In the genomic region with DNA sequence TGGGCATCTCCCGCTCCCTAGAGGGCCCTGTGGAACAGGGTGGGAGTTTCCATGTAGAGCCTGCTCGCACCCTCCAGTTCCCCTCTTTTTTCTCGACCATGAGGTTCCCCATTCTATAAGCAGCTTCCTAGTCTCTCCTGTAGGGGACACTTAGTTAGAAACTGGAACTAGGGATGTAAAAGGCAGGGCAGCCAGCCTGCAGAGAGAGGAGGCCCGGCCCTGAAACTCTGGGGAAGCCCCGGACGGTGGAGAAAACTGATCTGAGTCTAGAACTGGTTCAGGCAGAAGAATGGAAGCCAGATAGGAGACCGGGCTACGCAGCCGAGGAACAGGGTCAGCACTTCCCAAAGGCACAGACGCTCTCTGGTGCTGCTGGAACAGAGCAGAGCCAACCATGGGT, we compare ENCODE assay signal across 26 cellular contexts. TPM values are rescaled to one million over a fixed set of nuclear protein-coding genes. Genes with fewer than 3 reads are reported as not detected.
DNase-seq lines count a peak whose midpoint lies in the region; ATAC-seq, FAIRE-seq and TF ChIP-seq lines count a peak whose summit lies in the region.
"Had no signal": no experiment of that assay in that cellular context is flagged by ENCODE, and none has a peak within 500 bp of the region (broad histone marks: within the 10 kb centered on the region; RNA-seq: fewer than 3 reads in every experiment).

No MANE protein-coding gene starts in this region.

- peaks cover 93% of the 10 kb centered on the region for H3K36me3 Mint-ChIP-seq in CD4-positive, alpha-beta T cell (ENCODE audit: low read depth)

- H3K27me3 Mint-ChIP-seq in CD4-positive, alpha-beta T cell, result no peaks in the 10 kb centered on the region
- H3K27me3 Mint-ChIP-seq: effector memory CD8-positive, alpha-beta T cell had no signal

- POLR2A ChIA-PET in CD4-positive, alpha-beta T cell (lab: Charles Lee), result no interaction called here

- H3K9me3 ChIP-seq in CD4-positive, alpha-beta T cell (ENCODE audit: control insufficient read depth, low read length), result peaks cover 7% of the 10 kb centered on the region
- H3K9me3 ChIP-seq in kidney (ENCODE audit: control insufficient read depth in 1 of 2, low read length in 2 of 2), result peaks cover 3 to 13% of the 10 kb centered on the region in 2 donors
- H3K9me3 ChIP-seq: Caco-2, psoas muscle, suprapubic skin had no signal

- H3K9me3 Mint-ChIP-seq in CD4-positive, alpha-beta T cell, result no peaks in the 10 kb centered on the region
- H3K9me3 Mint-ChIP-seq: effector memory CD8-positive, alpha-beta T cell had no signal

- CTCF ChIA-PET in CD4-positive, alpha-beta T cell (lab: Charles Lee), result interaction anchor here (1.8 kb wide), 1 partner anchor 51 kb away, joined by 5 read pairs; a partner anchor contains a TSS

- H3K27ac ChIP-seq in CD4-positive, alpha-beta T cell (ENCODE audit: low read depth, low read length), result no peak overlapping the region
- H3K27ac ChIP-seq in kidney (ENCODE audit: low read depth in 2 of 2, low read length in 2 of 2), result no peak overlapping the region
- H3K27ac ChIP-seq: heart right ventricle, KMS-11, psoas muscle, suprapubic skin, vagina had no signal

- H3K36me3 ChIP-seq in kidney (ENCODE audit: control insufficient read depth in 1 of 2, insufficient read depth in 2 of 2, low read length in 2 of 2), result no peaks in the 10 kb centered on the region

- DNase-seq in CD4-positive, alpha-beta T cell, result no peak
- DNase-seq in Kasumi-1 (lab: John Stamatoyannopoulos, UW) (peak; percentile 0 to 7), kidney (peak; percentile 39), nucleus accumbens (lab: John Stamatoyannopoulos, UW) (no peak), GF-D8 (lab: John Stamatoyannopoulos, UW) (no peak)
- DNase-seq: activated CD4-positive, CD25-positive, alpha-beta regulatory T cell treated with anti-CD3 and anti-CD28 coated beads, Interleukin-2, amount 50 U/mL, for 72 hours; activated CD8-positive, alpha-beta memory T cell treated with anti-CD3 and anti-CD28 coated beads, Interleukin-2, amount 50 U/mL, for 4 hours; activated gamma-delta T cell; aorta; Caco-2; cerebellar nuclear complex; effector memory CD8-positive, alpha-beta T cell; heart right ventricle; islet precursor cell; NCI-H1417; NCI-H526; psoas muscle; small intestine; stimulated activated CD8-positive, alpha-beta memory T cell treated with anti-CD3 and anti-CD28 coated beads, Interleukin-4, amount 100 ng/mL, for 48 hours had no signal

- H3K9ac ChIP-seq in kidney (ENCODE audit: low read length in 2 of 2), result no peak overlapping the region
- H3K9ac ChIP-seq: KMS-11 had no signal

- H3K4me3 ChIP-seq in kidney (ENCODE audit: low read length in 2 of 2), result no peak overlapping the region
- H3K4me3 ChIP-seq: heart right ventricle, psoas muscle, suprapubic skin, vagina had no signal

- H3K4me1 Mint-ChIP-seq in CD4-positive, alpha-beta T cell (ENCODE audit: low read depth), result no peaks in the 10 kb centered on the region

- no peak for ATAC-seq in CD4-positive, alpha-beta T cell (ENCODE audit: poor library complexity)
- ATAC-seq in GM18502 (IDR thresholded peaks at IDR 0.05; ENCODE audit: poor library complexity, unreplicated experiment) (peak; percentile 54), HG03565 (IDR thresholded peaks at IDR 0.05; ENCODE audit: unreplicated experiment) (no peak)
- ATAC-seq: effector memory CD8-positive, alpha-beta T cell; heart right ventricle; psoas muscle had no signal

- no peak overlapping the region for H3K4me3 Mint-ChIP-seq in CD4-positive, alpha-beta T cell
- H3K4me3 Mint-ChIP-seq: effector memory CD8-positive, alpha-beta T cell had no signal

- H3K27ac Mint-ChIP-seq in CD4-positive, alpha-beta T cell, result peak overlapping the region; percentile 17

- no peak for TF ChIP-seq CTCF in CD4-positive, alpha-beta T cell (IDR thresholded peaks at IDR 0.05)
- no peak for TF ChIP-seq CTCF in kidney (IDR thresholded peaks at IDR 0.05; ENCODE audit: borderline replicate concordance, extremely low read depth, insufficient read depth)

- H3K27me3 ChIP-seq in CD4-positive, alpha-beta T cell (ENCODE audit: control insufficient read depth, insufficient read depth, low read length), result no peaks in the 10 kb centered on the region
- H3K27me3 ChIP-seq: heart right ventricle, suprapubic skin, vagina had no signal

- H3K4me1 ChIP-seq in kidney (ENCODE audit: control insufficient read depth in 1 of 2, insufficient read depth in 1 of 2, low read depth in 1 of 2, low read length in 2 of 2), result peaks cover 0 to 3% of the 10 kb centered on the region in 2 donors
- H3K4me1 ChIP-seq: Caco-2, psoas muscle, suprapubic skin, vagina had no signal

- no peak for FAIRE-seq in kidney (lab: Jason Lieb, UNC)
- FAIRE-seq: GM12891, H1, small intestine had no signal

- intact Hi-C loops in CD4-positive, alpha-beta T cell (cut with DNase I, micrococcal nuclease), result no loop called here
- intact Hi-C loops in kidney (cut with DNase I), result no loop called here

RNA-seq across cellular contexts. Expression of a gene that starts 51.6 kb away (rescaled TPM):
- total RNA-seq in CD4-positive, alpha-beta T cell, result 100 to 1,000 TPM; 134 to 135 TPM
- total RNA-seq in kidney, result 30.8 TPM
- 11.7 TPM for polyA plus RNA-seq in kidney (ENCODE audit: insufficient read depth, low read depth, low replicate concordance)

Comparison
In these comparisons a context has a peak if more than half of its experiments do, and no peak if none do; other contexts are left out.
1. DNase-seq: peak in Kasumi-1 (2 of 2) and kidney (single experiment); none in CD4-positive, alpha-beta T cell (0 of 10), nucleus accumbens (0 of 56) and GF-D8 (single experiment).